In genomic region chr1:150875197-150876110, GRCh38 we compare ENCODE assay signal across 8 cellular contexts. TPM values are rescaled to one million over a fixed set of nuclear protein-coding genes. Genes with fewer than 3 reads are reported as not detected.
DNase-seq lines count a peak whose midpoint lies in the region; ATAC-seq and TF ChIP-seq lines count a peak whose summit lies in the region.

No MANE protein-coding gene starts in this region.

- peak; percentile 6 for ATAC-seq in HG02623 (IDR thresholded peaks at IDR 0.05; ENCODE audit: unreplicated experiment)
- ATAC-seq in activated naive CD8-positive, alpha-beta T cell treated with anti-CD3 and anti-CD28 coated beads, Interleukin-2, amount 50 U/mL, for 24 hours = no peak
- no peak for ATAC-seq in GM21786 (IDR thresholded peaks at IDR 0.05; ENCODE audit: unreplicated experiment)
- no peak for ATAC-seq in GM21825 (IDR thresholded peaks at IDR 0.05; ENCODE audit: unreplicated experiment)

- peaks cover 6 to 10% (median 7%) of the 10 kb centered on the region in 3 donors for H3K4me1 ChIP-seq in skeletal muscle tissue (ENCODE audit: control insufficient read depth in 3 of 3, insufficient read depth in 3 of 3, low read length in 3 of 3)

- no peaks in the 10 kb centered on the region for H3K27me3 Mint-ChIP-seq in activated naive CD8-positive, alpha-beta T cell treated with anti-CD3 and anti-CD28 coated beads, Interleukin-2, amount 50 U/mL, for 24 hours

- H3K9me3 Mint-ChIP-seq in activated naive CD8-positive, alpha-beta T cell treated with anti-CD3 and anti-CD28 coated beads, Interleukin-2, amount 50 U/mL, for 24 hours = no peaks in the 10 kb centered on the region

- H3K4me1 Mint-ChIP-seq in activated naive CD8-positive, alpha-beta T cell treated with anti-CD3 and anti-CD28 coated beads, Interleukin-2, amount 50 U/mL, for 24 hours = peaks cover 37% of the 10 kb centered on the region

- no peaks in the 10 kb centered on the region for H3K9me3 ChIP-seq in skeletal muscle tissue (ENCODE audit: control insufficient read depth in 3 of 3, low read length in 3 of 3)

- H3K27me3 ChIP-seq in skeletal muscle tissue (ENCODE audit: control insufficient read depth in 3 of 3, insufficient read depth in 3 of 3, low read length in 3 of 3) = no peaks in the 10 kb centered on the region

- peak overlapping the region; percentile 80 to 86 (median 86) for H3K9ac ChIP-seq in skeletal muscle tissue (ENCODE audit: low read depth in 1 of 3, low read length in 3 of 3)

- H3K4me3 Mint-ChIP-seq in activated naive CD8-positive, alpha-beta T cell treated with anti-CD3 and anti-CD28 coated beads, Interleukin-2, amount 50 U/mL, for 24 hours = peak overlapping the region; percentile 95

- H3K27ac ChIP-seq in C4-2B (peak overlapping the region; percentile 76), skeletal muscle tissue (ENCODE audit: low read depth, low read length) (peak overlapping the region; percentile 98)

- H3K36me3 Mint-ChIP-seq in activated naive CD8-positive, alpha-beta T cell treated with anti-CD3 and anti-CD28 coated beads, Interleukin-2, amount 50 U/mL, for 24 hours (ENCODE audit: low read depth) = peaks cover 21% of the 10 kb centered on the region

- no peak for TF ChIP-seq CTCF in C4-2B (conservative IDR thresholded peaks at IDR 0.05)

- H3K36me3 ChIP-seq in skeletal muscle tissue (ENCODE audit: control insufficient read depth in 3 of 3, insufficient read depth in 3 of 3, low read length in 3 of 3) = peaks cover 0 to 3% (median 0%) of the 10 kb centered on the region in 3 donors

- DNase-seq in activated naive CD8-positive, alpha-beta T cell treated with anti-CD3 and anti-CD28 coated beads, Interleukin-2, amount 50 U/mL, for 24 hours = no peak
- no peak for DNase-seq in UCSD-AML1 (lab: John Stamatoyannopoulos, UW; ENCODE audit: unreplicated experiment)

- H3K27ac Mint-ChIP-seq in activated naive CD8-positive, alpha-beta T cell treated with anti-CD3 and anti-CD28 coated beads, Interleukin-2, amount 50 U/mL, for 24 hours = peak overlapping the region; percentile 91

- H3K4me3 ChIP-seq in iPS-11a (ENCODE audit: low read depth, low read length) (peak overlapping the region; percentile 67), skeletal muscle tissue (ENCODE audit: low read length in 3 of 3) (peak overlapping the region; percentile 86 to 90 (median 87))

RNA-seq across cellular contexts. Expression of gene ARNT, which starts 0.9 kb away (rescaled TPM):
- 31.8 TPM for total RNA-seq in skeletal muscle tissue

RNA-seq across cellular contexts. Expression of gene CTXND2, which starts 11.5 kb away (rescaled TPM):
- total RNA-seq in skeletal muscle tissue = not detected

RNA-seq across cellular contexts. Expression of gene SETDB1, which starts 50.7 kb away (rescaled TPM):
- 47.5 TPM for total RNA-seq in skeletal muscle tissue
